In the genomic region with DNA sequence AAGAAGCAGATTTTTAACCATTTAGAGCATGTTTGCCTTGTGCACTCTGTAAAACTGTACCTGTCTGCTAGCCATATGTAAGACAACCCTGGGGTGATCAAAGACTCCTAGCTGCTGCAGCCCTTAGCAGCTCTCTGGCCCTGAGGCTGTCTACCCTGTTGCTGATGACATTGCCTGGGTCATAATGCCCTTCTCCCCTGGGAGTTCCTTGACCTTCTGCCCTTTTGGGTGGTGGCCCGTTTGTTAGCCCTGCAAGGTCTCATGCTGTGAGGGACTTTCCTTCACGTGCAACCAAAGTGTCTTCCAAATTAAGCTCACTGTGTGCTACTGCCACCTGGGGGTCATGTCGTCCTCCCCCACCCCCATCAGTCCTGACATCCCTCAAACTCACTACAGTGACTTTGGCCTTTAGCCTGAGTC, we compare ENCODE assay signal across 1 cellular context.
TF ChIP-seq lines count a peak whose summit lies in the region.

No MANE protein-coding gene starts in this region.

TF ChIP-seq in WTC11, 78 proteins besides CTCF, POLR2A, EP300 and RAD21 (continued from another document):
- TF ChIP-seq ZBTB43 (CRISPR knock-in tag; IDR thresholded peaks at IDR 0.05) (0 out of 2 replicates have a peak, but pooled peaks have one; percentile 42), ELF4 (CRISPR knock-in tag; IDR thresholded peaks at IDR 0.05; ENCODE audit: low read depth) (no peak), NFE2L1 (CRISPR knock-in tag; IDR thresholded peaks at IDR 0.05) (no peak), TEAD1 (CRISPR knock-in tag; IDR thresholded peaks at IDR 0.05) (peak; percentile 88; the same call in 1 of the 2 replicates), SOX15 (CRISPR knock-in tag; IDR thresholded peaks at IDR 0.05) (no peak), PRRX2 (CRISPR knock-in tag; IDR thresholded peaks at IDR 0.05) (no peak), STAT6 (CRISPR knock-in tag; conservative IDR thresholded peaks at IDR 0.05; ENCODE audit: low read depth) (no peak), ATF6 (CRISPR knock-in tag; IDR thresholded peaks at IDR 0.05) (no peak), ZNF232 (CRISPR knock-in tag; IDR thresholded peaks at IDR 0.05) (0 out of 2 replicates have a peak, but pooled peaks have one; percentile 47), EMX1 (CRISPR knock-in tag; IDR thresholded peaks at IDR 0.05) (no peak), CREM (CRISPR knock-in tag; IDR thresholded peaks at IDR 0.05) (no peak), ZNF121 (CRISPR knock-in tag; IDR thresholded peaks at IDR 0.05) (no peak), NR3C1 (CRISPR knock-in tag; conservative IDR thresholded peaks at IDR 0.05; ENCODE audit: low read depth) (no peak), ZNF671 (CRISPR knock-in tag; IDR thresholded peaks at IDR 0.05) (no peak), FOXJ3 (CRISPR knock-in tag; IDR thresholded peaks at IDR 0.05; ENCODE audit: borderline replicate concordance) (no peak)
- TF ChIP-seq, protein P1, sequence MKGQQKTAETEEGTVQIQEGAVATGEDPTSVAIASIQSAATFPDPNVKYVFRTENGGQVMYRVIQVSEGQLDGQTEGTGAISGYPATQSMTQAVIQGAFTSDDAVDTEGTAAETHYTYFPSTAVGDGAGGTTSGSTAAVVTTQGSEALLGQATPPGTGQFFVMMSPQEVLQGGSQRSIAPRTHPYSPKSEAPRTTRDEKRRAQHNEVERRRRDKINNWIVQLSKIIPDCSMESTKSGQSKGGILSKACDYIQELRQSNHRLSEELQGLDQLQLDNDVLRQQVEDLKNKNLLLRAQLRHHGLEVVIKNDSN (CRISPR knock-in tag; IDR thresholded peaks at IDR 0.05): 0 out of 2 replicates have a peak, but pooled peaks have one; percentile 12
- TF ChIP-seq, protein P2, sequence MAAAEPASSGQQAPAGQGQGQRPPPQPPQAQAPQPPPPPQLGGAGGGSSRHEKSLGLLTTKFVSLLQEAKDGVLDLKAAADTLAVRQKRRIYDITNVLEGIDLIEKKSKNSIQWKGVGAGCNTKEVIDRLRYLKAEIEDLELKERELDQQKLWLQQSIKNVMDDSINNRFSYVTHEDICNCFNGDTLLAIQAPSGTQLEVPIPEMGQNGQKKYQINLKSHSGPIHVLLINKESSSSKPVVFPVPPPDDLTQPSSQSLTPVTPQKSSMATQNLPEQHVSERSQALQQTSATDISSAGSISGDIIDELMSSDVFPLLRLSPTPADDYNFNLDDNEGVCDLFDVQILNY (CRISPR knock-in tag; IDR thresholded peaks at IDR 0.05): no peak
- TF ChIP-seq, protein P3, sequence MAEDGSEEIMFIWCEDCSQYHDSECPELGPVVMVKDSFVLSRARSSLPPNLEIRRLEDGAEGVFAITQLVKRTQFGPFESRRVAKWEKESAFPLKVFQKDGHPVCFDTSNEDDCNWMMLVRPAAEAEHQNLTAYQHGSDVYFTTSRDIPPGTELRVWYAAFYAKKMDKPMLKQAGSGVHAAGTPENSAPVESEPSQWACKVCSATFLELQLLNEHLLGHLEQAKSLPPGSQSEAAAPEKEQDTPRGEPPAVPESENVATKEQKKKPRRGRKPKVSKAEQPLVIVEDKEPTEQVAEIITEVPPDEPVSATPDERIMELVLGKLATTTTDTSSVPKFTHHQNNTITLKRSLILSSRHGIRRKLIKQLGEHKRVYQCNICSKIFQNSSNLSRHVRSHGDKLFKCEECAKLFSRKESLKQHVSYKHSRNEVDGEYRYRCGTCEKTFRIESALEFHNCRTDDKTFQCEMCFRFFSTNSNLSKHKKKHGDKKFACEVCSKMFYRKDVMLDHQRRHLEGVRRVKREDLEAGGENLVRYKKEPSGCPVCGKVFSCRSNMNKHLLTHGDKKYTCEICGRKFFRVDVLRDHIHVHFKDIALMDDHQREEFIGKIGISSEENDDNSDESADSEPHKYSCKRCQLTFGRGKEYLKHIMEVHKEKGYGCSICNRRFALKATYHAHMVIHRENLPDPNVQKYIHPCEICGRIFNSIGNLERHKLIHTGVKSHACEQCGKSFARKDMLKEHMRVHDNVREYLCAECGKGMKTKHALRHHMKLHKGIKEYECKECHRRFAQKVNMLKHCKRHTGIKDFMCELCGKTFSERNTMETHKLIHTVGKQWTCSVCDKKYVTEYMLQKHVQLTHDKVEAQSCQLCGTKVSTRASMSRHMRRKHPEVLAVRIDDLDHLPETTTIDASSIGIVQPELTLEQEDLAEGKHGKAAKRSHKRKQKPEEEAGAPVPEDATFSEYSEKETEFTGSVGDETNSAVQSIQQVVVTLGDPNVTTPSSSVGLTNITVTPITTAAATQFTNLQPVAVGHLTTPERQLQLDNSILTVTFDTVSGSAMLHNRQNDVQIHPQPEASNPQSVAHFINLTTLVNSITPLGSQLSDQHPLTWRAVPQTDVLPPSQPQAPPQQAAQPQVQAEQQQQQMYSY (CRISPR knock-in tag; IDR thresholded peaks at IDR 0.05): no peak
- TF ChIP-seq, protein P4, sequence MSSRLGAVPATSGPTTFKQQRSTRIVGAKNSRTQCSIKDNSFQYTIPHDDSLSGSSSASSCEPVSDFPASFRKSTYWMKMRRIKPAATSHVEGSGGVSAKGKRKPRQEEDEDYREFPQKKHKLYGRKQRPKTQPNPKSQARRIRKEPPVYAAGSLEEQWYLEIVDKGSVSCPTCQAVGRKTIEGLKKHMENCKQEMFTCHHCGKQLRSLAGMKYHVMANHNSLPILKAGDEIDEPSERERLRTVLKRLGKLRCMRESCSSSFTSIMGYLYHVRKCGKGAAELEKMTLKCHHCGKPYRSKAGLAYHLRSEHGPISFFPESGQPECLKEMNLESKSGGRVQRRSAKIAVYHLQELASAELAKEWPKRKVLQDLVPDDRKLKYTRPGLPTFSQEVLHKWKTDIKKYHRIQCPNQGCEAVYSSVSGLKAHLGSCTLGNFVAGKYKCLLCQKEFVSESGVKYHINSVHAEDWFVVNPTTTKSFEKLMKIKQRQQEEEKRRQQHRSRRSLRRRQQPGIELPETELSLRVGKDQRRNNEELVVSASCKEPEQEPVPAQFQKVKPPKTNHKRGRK (CRISPR knock-in tag; IDR thresholded peaks at IDR 0.05; ENCODE audit: borderline replicate concordance): no peak
